ENCODE assay signal across 13 cellular contexts in the genomic region with DNA sequence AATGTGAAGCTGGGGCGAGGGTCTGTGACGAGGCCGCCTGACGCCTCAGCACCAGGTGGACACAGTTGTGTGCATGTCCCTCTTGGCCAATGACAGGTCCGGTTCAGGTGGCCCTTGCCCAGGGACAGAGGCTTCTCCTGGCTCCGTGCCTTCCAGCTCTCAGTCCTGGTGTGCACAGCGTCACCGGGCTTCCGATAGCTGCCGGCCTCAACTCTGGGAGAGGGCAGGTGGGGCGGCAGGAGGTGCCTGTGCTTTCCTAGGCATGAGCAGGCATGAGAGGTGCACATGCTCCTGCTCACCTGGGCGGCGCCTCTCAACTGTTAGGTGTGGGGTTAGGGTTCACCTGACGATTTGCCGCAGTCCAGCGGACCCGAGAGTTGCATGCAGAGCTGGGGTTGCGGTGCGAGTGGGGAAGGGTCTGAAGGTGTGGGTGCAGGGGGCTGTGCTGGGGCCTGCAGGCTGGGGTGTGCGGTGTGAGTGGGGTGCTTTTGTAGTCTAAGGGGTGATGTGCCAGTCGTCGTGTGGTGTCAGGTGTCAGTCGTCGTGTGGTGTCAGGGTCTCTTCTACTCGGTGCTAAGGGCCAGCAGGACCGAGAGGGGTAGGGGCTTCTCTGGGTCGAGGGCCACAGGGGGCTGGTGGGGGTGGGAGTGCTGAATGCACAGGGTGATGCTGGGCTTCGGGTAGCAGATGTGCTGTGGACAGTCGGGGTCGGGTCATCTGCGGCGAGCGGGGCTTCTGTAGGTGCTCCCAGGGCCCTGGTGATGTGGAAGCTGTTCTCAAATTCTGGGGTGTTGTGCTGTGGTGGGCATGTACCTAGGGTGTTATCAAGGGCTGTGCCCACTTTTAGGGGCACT. TPM values are rescaled to one million over a fixed set of nuclear protein-coding genes. Genes with fewer than 3 reads are reported as not detected.
DNase-seq lines count a peak whose midpoint lies in the region; ATAC-seq, FAIRE-seq and TF ChIP-seq lines count a peak whose summit lies in the region.
"Had no signal": no experiment of that assay in that cellular context is flagged by ENCODE, and none has a peak within 500 bp of the region (broad histone marks: within the 10 kb centered on the region; RNA-seq: fewer than 3 reads in every experiment).

No MANE protein-coding gene starts in this region.

- no peak for ATAC-seq in GM18907 (IDR thresholded peaks at IDR 0.05; ENCODE audit: unreplicated experiment)
- ATAC-seq: Panc1 had no signal

- H3K4me2 ChIP-seq in H1 (ENCODE audit: insufficient read depth in 1 of 2, low read depth in 2 of 2, low read length in 2 of 2) (no peak overlapping the region), trophoblast cell (ENCODE audit: low read length) (no peak overlapping the region)

- no peak overlapping the region for H4K8ac ChIP-seq in H1 (ENCODE audit: extremely low read depth, insufficient read depth, low read length)
- peak overlapping the region; percentile 50 for H4K8ac ChIP-seq in trophoblast cell (ENCODE audit: low read depth, low read length)

- FAIRE-seq in H1 (lab: Jason Lieb, UNC): no peak

- peaks cover 0 to 28% (median 15%) of the 10 kb centered on the region in 4 experiments; a peak in 6 of 7 replicates for H3K4me1 ChIP-seq in H1 (replicated peaks in 1 of 4; ENCODE audit: control insufficient read depth in 3 of 4, insufficient read depth in 4 of 4, low read length in 3 of 4)
- peaks cover 20 to 39% of the 10 kb centered on the region in 2 experiments for H3K4me1 ChIP-seq in trophoblast cell (ENCODE audit: control insufficient read depth in 1 of 2, insufficient read depth in 2 of 2, low read length in 2 of 2)

- H3K18ac ChIP-seq in H1 (ENCODE audit: extremely low read depth, low read length) (no peak overlapping the region; the same call in 1 of the 2 replicates), trophoblast cell (ENCODE audit: low read length) (no peak overlapping the region)

- H3K79me2 ChIP-seq in H1 (ENCODE audit: control insufficient read depth in 1 of 2, insufficient read depth in 2 of 2, low read length in 2 of 2): no peaks in the 10 kb centered on the region
- no peaks in the 10 kb centered on the region for H3K79me2 ChIP-seq in trophoblast cell (ENCODE audit: control insufficient read depth, insufficient read depth, low read length, poor library complexity)

- TF ChIP-seq EP300 in H1 (IDR thresholded peaks at IDR 0.05; ENCODE audit: borderline replicate concordance in 1 of 2, low read depth in 2 of 2, low read length in 2 of 2): no peak

- H2BK12ac ChIP-seq in H1 (ENCODE audit: low read depth, low read length) (peak overlapping the region; percentile 60; the same call in 1 of the 2 replicates), trophoblast cell (ENCODE audit: low read length) (peak overlapping the region; percentile 25)

- no peak overlapping the region for H2BK120ac ChIP-seq in H1 (replicated peaks; ENCODE audit: low read depth, low read length)
- peak overlapping the region; percentile 22 for H2BK120ac ChIP-seq in trophoblast cell (ENCODE audit: insufficient read depth, low read length, poor library complexity)

- H3K9me3 ChIP-seq in H1 (ENCODE audit: insufficient read depth in 2 of 2, low read depth in 1 of 2, low read length in 1 of 2): no peaks in the 10 kb centered on the region
- no peaks in the 10 kb centered on the region for H3K9me3 ChIP-seq in trophoblast cell (ENCODE audit: insufficient read depth, low read depth, low read length)

- TF ChIP-seq CTCF in H1 (IDR thresholded peaks at IDR 0.05; ENCODE audit: control extremely low read depth in 1 of 3, insufficient read depth in 1 of 3, low read depth in 1 of 3, low read length in 3 of 3): no peak

- H4K91ac ChIP-seq in H1 (replicated peaks; ENCODE audit: insufficient read length, low read length) (no peak overlapping the region), trophoblast cell (ENCODE audit: low read depth, low read length) (peak overlapping the region; percentile 75)

- H3K27ac ChIP-seq in H1 (ENCODE audit: low read depth, low read length): no peak overlapping the region
- H3K27ac ChIP-seq in trophoblast cell (ENCODE audit: low read depth, low read length): no peak overlapping the region

- no peak overlapping the region for H4K12ac ChIP-seq in trophoblast cell (ENCODE audit: low read depth, low read length)

- no peak overlapping the region for H3K4me3 ChIP-seq in H1 (ENCODE audit: extremely low read depth in 1 of 4, insufficient read depth in 2 of 4, low read depth in 3 of 4, low read length in 4 of 4)
- no peak overlapping the region for H3K4me3 ChIP-seq in trophoblast cell (ENCODE audit: low read depth, low read length)

- H2AFZ ChIP-seq in H1 (ENCODE audit: low read length) (no peak overlapping the region), trophoblast cell (ENCODE audit: insufficient read depth, low read length, poor library complexity) (no peak overlapping the region)

- H3K36me3 ChIP-seq in H1 (ENCODE audit: control insufficient read depth in 2 of 4, insufficient read depth in 4 of 4, low read length in 3 of 4) (peaks cover 0 to 5% (median 0%) of the 10 kb centered on the region in 4 experiments; a peak in 1 of 8 replicates), trophoblast cell (ENCODE audit: control insufficient read depth in 1 of 2, insufficient read depth in 2 of 2, low read length in 2 of 2) (no peaks in the 10 kb centered on the region)

- WGBS in H1 (ENCODE audit: extremely low coverage in 1 of 2, insufficient coverage in 1 of 2, insufficient read length in 1 of 2, insufficient replicate concordance in 2 of 2, low coverage in 1 of 2, low lambda C conversion rate in 2 of 2, missing lambda C conversion rate in 1 of 2), 2 experiments: 89% methylated on average over 33 of the region's 33 CpGs; no CpG with 5 or more reads in 1 of the 2 experiments
- WGBS in trophoblast cell (ENCODE audit: extremely low coverage, insufficient coverage, insufficient read length): no CpG with 5 or more reads among the region's 33 CpGs

- DNase-seq in NCI-H2171 (lab: John Stamatoyannopoulos, UW) (peak; percentile 57), H1 (ENCODE audit: low read depth in 1 of 2, low spot score in 2 of 2) (no peak), trophoblast cell (no peak), activated T-cell treated with anti-CD3 and anti-CD28 coated beads for 4 hours (no peak), HCEC 1CT (no peak)
- DNase-seq: activated naive CD4-positive, alpha-beta T cell treated with anti-CD3 and anti-CD28 coated beads, Interleukin-2, amount 10 ng/mL, durations not matched to agents 7 days and 5 days; caudate nucleus; HFFc6; NCI-H1105 treated with DMSO at 0.1 percent for 48 hours had no signal

- CTCF ChIA-PET in H1 (lab: Charles Lee; ENCODE audit: partially characterized antibody): interaction anchor here (0.7 to 15.0 kb wide), 14 partner anchors 10 to 170 kb away, joined by 3 to 139 read pairs (median 4); partner anchors contain the start of genes LKAAEAR1, OPRL1, PRPF6 and RGS19

- H3K27me3 ChIP-seq in H1 (replicated peaks in 1 of 4; ENCODE audit: control insufficient read depth in 3 of 4, extremely low read depth in 1 of 4, insufficient read depth in 3 of 4, low read length in 3 of 4) (peaks cover 23 to 39% (median 30%) of the 10 kb centered on the region in 4 experiments), trophoblast cell (ENCODE audit: insufficient read depth, low read length) (peaks cover 27% of the 10 kb centered on the region)

- H3K9ac ChIP-seq in H1 (replicated peaks in 1 of 4; ENCODE audit: extremely low read depth in 1 of 4, low read depth in 3 of 4, low read length in 3 of 4) (no peak overlapping the region), trophoblast cell (ENCODE audit: low read length) (no peak overlapping the region)

- H2BK15ac ChIP-seq in H1 (ENCODE audit: low read length): peak overlapping the region; percentile 81; the same call in 1 of the 2 replicates

- H3K23ac ChIP-seq in H1 (ENCODE audit: insufficient read length) (no peak overlapping the region), trophoblast cell (ENCODE audit: low read length) (no peak overlapping the region)

- no peak overlapping the region for H4K5ac ChIP-seq in H1 (ENCODE audit: insufficient read length, low read depth, low read length)

- peak overlapping the region; percentile 85 for H2AK5ac ChIP-seq in H1 (ENCODE audit: low read depth, low read length)
- peak overlapping the region; percentile 32 for H2AK5ac ChIP-seq in trophoblast cell (ENCODE audit: low read length)

- no peak for TF ChIP-seq POLR2A in H1 (IDR thresholded peaks at IDR 0.05; ENCODE audit: control extremely low read depth in 1 of 2, low read depth in 2 of 2, low read length in 2 of 2)

- H3K79me1 ChIP-seq in H1 (ENCODE audit: low read depth, low read length): no peaks in the 10 kb centered on the region
- peaks cover 16% of the 10 kb centered on the region for H3K79me1 ChIP-seq in trophoblast cell (ENCODE audit: low read length)

- H2BK5ac ChIP-seq in H1 (ENCODE audit: low read depth, low read length) (peak overlapping the region; percentile 60; the same call in 1 of the 2 replicates), trophoblast cell (ENCODE audit: low read depth, low read length, poor library complexity) (peak overlapping the region; percentile 3)

- H3K23me2 ChIP-seq in H1 (ENCODE audit: low read depth, low read length): peaks cover 2% of the 10 kb centered on the region; the same call in 1 of the 2 replicates

- POLR2A ChIA-PET in H1 (lab: Charles Lee; ENCODE audit: partially characterized antibody): interaction anchor here (0.6 to 3.7 kb wide), 8 partner anchors 9 to 198 kb away, joined by 3 to 24 read pairs (median 4); partner anchors contain the start of gene TCEA2

- H4K20me1 ChIP-seq in H1 (replicated peaks in 1 of 2; ENCODE audit: control insufficient read depth in 1 of 2, insufficient read depth in 2 of 2, low read length in 2 of 2): no peaks in the 10 kb centered on the region

- H3K56ac ChIP-seq in H1 (replicated peaks; ENCODE audit: insufficient read length, low read depth, low read length): no peak overlapping the region

- no peak for TF ChIP-seq RAD21 in H1 (IDR thresholded peaks at IDR 0.05 in 1 of 2, conservative IDR thresholded peaks at IDR 0.05 in 1 of 2; ENCODE audit: low read depth in 2 of 2, low read length in 2 of 2)

- peak overlapping the region; percentile 90; the same call in 1 of the 2 replicates for H2BK20ac ChIP-seq in H1 (ENCODE audit: low read length)

- H3K14ac ChIP-seq in H1 (ENCODE audit: insufficient read length) (no peak overlapping the region), trophoblast cell (ENCODE audit: low read length) (peak overlapping the region; percentile 25)

- H3K4ac ChIP-seq in H1 (replicated peaks; ENCODE audit: insufficient read length, low read depth, low read length) (peak overlapping the region; percentile 53), trophoblast cell (ENCODE audit: low read depth, low read length) (no peak overlapping the region)

RNA-seq across cellular contexts. Expression of gene SOX18, which starts 3.8 kb away (rescaled TPM):
- 0.23 TPM in 1 of 2 replicates, not detected in the other for total RNA-seq in H1 (2021; fragmentation: NEBNext Ultra II Directional; extraction: Animal tissue kit (Norgen Biotek cat#: 25700))
- 0.08 and 0.09 TPM in 2 replicates for polyA plus RNA-seq in H1 (2011; rRNA removed)
- polyA plus RNA-seq in H1 (2011; cell fraction: cytosol; rRNA removed): not detected
- polyA plus RNA-seq in H1 (2011; cell fraction: nucleus; rRNA removed): 0.13 TPM
- 0.14 to 0.16 TPM in 2 of 4 replicates, not detected in the others for polyA plus RNA-seq in H1 (2012, experiment 1 of 2)
- polyA plus RNA-seq in H1 (2012, experiment 2 of 2): 0.22 TPM
- 0.34 TPM for polyA plus RNA-seq in H1 (2013, experiment 1 of 2)
- polyA plus RNA-seq in H1 (2013, experiment 2 of 2): 0.39 TPM
- polyA minus RNA-seq in H1 (2011; rRNA and poly(A)+ RNA removed): not detected in 2 replicates
- not detected for polyA minus RNA-seq in H1 (2011; cell fraction: cytosol; rRNA and poly(A)+ RNA removed)
- 0.30 TPM for polyA minus RNA-seq in H1 (2011; cell fraction: nucleus; rRNA and poly(A)+ RNA removed)
- 0.58 and 0.89 TPM in 2 replicates for polyA plus RNA-seq in trophoblast cell (2013)
- total RNA-seq: mononuclear cell, progenitor cell of endocrine pancreas had no signal

RNA-seq across cellular contexts. Expression of gene TCEA2, which starts 9.8 kb away (rescaled TPM):
- 41.4 and 46.3 TPM in 2 replicates for total RNA-seq in H1 (2021; fragmentation: NEBNext Ultra II Directional; extraction: Animal tissue kit (Norgen Biotek cat#: 25700))
- 42.3 and 66.0 TPM in 2 replicates for polyA plus RNA-seq in H1 (2011; rRNA removed)
- polyA plus RNA-seq in H1 (2011; cell fraction: cytosol; rRNA removed): 52.5 TPM
- 118 TPM for polyA plus RNA-seq in H1 (2011; cell fraction: nucleus; rRNA removed)
- 34.2 to 60.1 TPM (median 48.8 TPM) in 4 replicates for polyA plus RNA-seq in H1 (2012, experiment 1 of 2)
- polyA plus RNA-seq in H1 (2012, experiment 2 of 2): 35.4 TPM
- polyA plus RNA-seq in H1 (2013, experiment 1 of 2): 55.3 TPM
- polyA plus RNA-seq in H1 (2013, experiment 2 of 2): 51.7 TPM
- polyA minus RNA-seq in H1 (2011; rRNA and poly(A)+ RNA removed): 9.5 and 12.8 TPM in 2 replicates
- 14.2 TPM for polyA minus RNA-seq in H1 (2011; cell fraction: cytosol; rRNA and poly(A)+ RNA removed)
- 35.6 TPM for polyA minus RNA-seq in H1 (2011; cell fraction: nucleus; rRNA and poly(A)+ RNA removed)
- polyA plus RNA-seq in trophoblast cell (2013): 55.8 and 60.4 TPM in 2 replicates

RNA-seq across cellular contexts. Expression of gene C20orf204, which starts 17.2 kb away (rescaled TPM):
- total RNA-seq in H1 (2021; fragmentation: NEBNext Ultra II Directional; extraction: Animal tissue kit (Norgen Biotek cat#: 25700)): 0.52 and 0.61 TPM in 2 replicates
- 0.39 and 0.96 TPM in 2 replicates for polyA plus RNA-seq in H1 (2011; rRNA removed)
- polyA plus RNA-seq in H1 (2011; cell fraction: cytosol; rRNA removed): 0.36 TPM
- polyA plus RNA-seq in H1 (2011; cell fraction: nucleus; rRNA removed): 2.6 TPM
- 0.10 to 0.39 TPM (median 0.25 TPM) in 4 replicates for polyA plus RNA-seq in H1 (2012, experiment 1 of 2)
- polyA plus RNA-seq in H1 (2012, experiment 2 of 2): 0.13 TPM
- polyA plus RNA-seq in H1 (2013, experiment 1 of 2): 0.57 TPM
- 0.40 TPM for polyA plus RNA-seq in H1 (2013, experiment 2 of 2)
- 0.29 and 0.41 TPM in 2 replicates for polyA minus RNA-seq in H1 (2011; rRNA and poly(A)+ RNA removed)
- 0.22 TPM for polyA minus RNA-seq in H1 (2011; cell fraction: cytosol; rRNA and poly(A)+ RNA removed)
- 2.3 TPM for polyA minus RNA-seq in H1 (2011; cell fraction: nucleus; rRNA and poly(A)+ RNA removed)
- polyA plus RNA-seq in trophoblast cell (2013): 0.70 and 0.87 TPM in 2 replicates

RNA-seq across cellular contexts. Expression of gene RGS19, which starts 26.1 kb away (rescaled TPM):
- 12.7 and 13.1 TPM in 2 replicates for total RNA-seq in H1 (2021; fragmentation: NEBNext Ultra II Directional; extraction: Animal tissue kit (Norgen Biotek cat#: 25700))
- polyA plus RNA-seq in H1 (2011; rRNA removed): 16.8 and 21.9 TPM in 2 replicates
- 14.6 TPM for polyA plus RNA-seq in H1 (2011; cell fraction: cytosol; rRNA removed)
- 18.9 TPM for polyA plus RNA-seq in H1 (2011; cell fraction: nucleus; rRNA removed)
- polyA plus RNA-seq in H1 (2012, experiment 1 of 2): 9.5 to 12.1 TPM (median 10.6 TPM) in 4 replicates
- 8.8 TPM for polyA plus RNA-seq in H1 (2012, experiment 2 of 2)
- 9.0 TPM for polyA plus RNA-seq in H1 (2013, experiment 1 of 2)
- 8.9 TPM for polyA plus RNA-seq in H1 (2013, experiment 2 of 2)
- polyA minus RNA-seq in H1 (2011; rRNA and poly(A)+ RNA removed): 4.3 and 4.8 TPM in 2 replicates
- 8.7 TPM for polyA minus RNA-seq in H1 (2011; cell fraction: cytosol; rRNA and poly(A)+ RNA removed)
- 6.3 TPM for polyA minus RNA-seq in H1 (2011; cell fraction: nucleus; rRNA and poly(A)+ RNA removed)
- 7.5 and 8.3 TPM in 2 replicates for polyA plus RNA-seq in trophoblast cell (2013)

RNA-seq across cellular contexts. Expression of gene OPRL1, which starts 26.7 kb away (rescaled TPM):
- 0.52 and 0.63 TPM in 2 replicates for total RNA-seq in H1 (2021; fragmentation: NEBNext Ultra II Directional; extraction: Animal tissue kit (Norgen Biotek cat#: 25700))
- polyA plus RNA-seq in H1 (2011; rRNA removed): 0.98 and 2.0 TPM in 2 replicates
- 1.3 TPM for polyA plus RNA-seq in H1 (2011; cell fraction: cytosol; rRNA removed)
- 2.1 TPM for polyA plus RNA-seq in H1 (2011; cell fraction: nucleus; rRNA removed)
- 0.52 to 1.4 TPM (median 1.1 TPM) in 4 replicates for polyA plus RNA-seq in H1 (2012, experiment 1 of 2)
- polyA plus RNA-seq in H1 (2012, experiment 2 of 2): 0.81 TPM
- 0.39 TPM for polyA plus RNA-seq in H1 (2013, experiment 1 of 2)
- 0.46 TPM for polyA plus RNA-seq in H1 (2013, experiment 2 of 2)
- 1.2 and 1.4 TPM in 2 replicates for polyA minus RNA-seq in H1 (2011; rRNA and poly(A)+ RNA removed)
- polyA minus RNA-seq in H1 (2011; cell fraction: cytosol; rRNA and poly(A)+ RNA removed): 1.4 TPM
- 0.50 TPM for polyA minus RNA-seq in H1 (2011; cell fraction: nucleus; rRNA and poly(A)+ RNA removed)
- polyA plus RNA-seq in trophoblast cell (2013): 1.1 and 1.4 TPM in 2 replicates
